Comparison of ENCODE assay signal across 8 cellular contexts in the genomic region with DNA sequence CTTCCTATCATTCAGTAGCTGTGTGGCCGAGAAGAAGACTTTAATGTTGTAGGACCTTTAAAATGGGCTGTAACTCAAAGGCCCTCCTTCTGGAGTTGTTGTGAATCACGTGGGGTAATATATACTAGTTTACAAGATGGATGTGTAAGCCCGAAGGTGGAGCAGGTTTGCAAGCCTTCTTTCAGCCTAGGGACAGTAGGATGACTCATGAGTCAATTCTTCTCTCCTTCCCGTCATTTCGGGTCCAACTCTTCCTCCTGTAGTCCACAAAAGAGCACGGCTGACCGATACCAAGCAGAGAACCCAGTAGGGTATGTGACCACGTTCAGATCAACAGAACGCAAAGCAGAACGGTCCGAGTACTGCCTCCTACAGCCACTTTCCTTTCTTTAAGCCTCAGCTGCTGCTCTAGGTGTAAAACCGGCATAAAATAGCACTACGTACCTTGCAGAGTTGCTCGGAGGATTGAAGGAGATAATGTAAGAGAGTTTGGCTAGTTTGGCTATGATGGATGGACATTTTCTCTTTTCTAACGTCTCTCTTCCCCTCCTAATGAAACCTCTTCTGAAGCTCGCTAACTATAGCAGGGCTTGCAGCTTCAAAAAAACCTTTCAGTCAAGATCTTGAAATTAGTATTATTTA. TPM values are rescaled to one million over a fixed set of nuclear protein-coding genes. Genes with fewer than 3 reads are reported as not detected.
A peak's percentile ranks its signal among the peaks of the same experiment; 100 is the strongest.
DNase-seq lines count a peak whose midpoint lies in the region; ATAC-seq, FAIRE-seq and TF ChIP-seq lines count a peak whose summit lies in the region.

No MANE protein-coding gene starts in this region.

- 1 to 4% (median 2%) methylated on average over 16 of the region's 16 CpGs for WGBS in small intestine, 3 donors

- intact Hi-C loops in ascending aorta (cut with DNase I): loop anchor here (1.0 kb wide), 1 partner anchor 60 kb away; no protein-coding TSS in a partner anchor

- H3K36me3 ChIP-seq in SJCRH30: no peaks in the 10 kb centered on the region
- no peaks in the 10 kb centered on the region for H3K36me3 ChIP-seq in ascending aorta
- H3K36me3 ChIP-seq in small intestine (ENCODE audit: control insufficient read depth in 2 of 2, insufficient read depth in 2 of 2, low read length in 2 of 2): no peaks in the 10 kb centered on the region

- H3K27ac ChIP-seq in SJCRH30 (peak overlapping the region; percentile 81), ascending aorta (peak overlapping the region; percentile 93 to 95), small intestine (ENCODE audit: low read depth in 1 of 2, low read length in 1 of 2) (peak overlapping the region; percentile 93 to 97)

- peak in 1 of 3 experiments; percentile 11 for TF ChIP-seq CTCF in ascending aorta (IDR thresholded peaks at IDR 0.05)

- peak; percentile 21 for ATAC-seq in GM19467 (IDR thresholded peaks at IDR 0.05; ENCODE audit: unreplicated experiment)

- no peaks in the 10 kb centered on the region for H3K9me3 ChIP-seq in SJCRH30 (replicated peaks)
- no peaks in the 10 kb centered on the region for H3K9me3 ChIP-seq in ascending aorta
- no peaks in the 10 kb centered on the region for H3K9me3 ChIP-seq in iPS-18c (ENCODE audit: control insufficient read depth, insufficient read depth, low read length)
- H3K9me3 ChIP-seq in small intestine (ENCODE audit: control insufficient read depth, low read depth): no peaks in the 10 kb centered on the region

- DNase-seq in DMS53 treated with DMSO at 0.1 percent for 48 hours (lab: John Stamatoyannopoulos, UW; ENCODE audit: unreplicated experiment) (peak; percentile 82), HTR-8/SVneo (ENCODE audit: insufficient read length, low spot score) (peak; percentile 70), SJCRH30 (peak; percentile 33 to 67), ascending aorta (ENCODE audit: low spot score in 2 of 2) (no peak), small intestine (peak; percentile 80), hippocampal formation (lab: John Stamatoyannopoulos, UW) (no peak)

- H3K4me1 ChIP-seq in SJCRH30: no peaks in the 10 kb centered on the region
- peaks cover 2 to 4% of the 10 kb centered on the region in 2 donors for H3K4me1 ChIP-seq in ascending aorta
- no peaks in the 10 kb centered on the region for H3K4me1 ChIP-seq in small intestine (ENCODE audit: control insufficient read depth in 2 of 2, insufficient read depth in 1 of 2, low read depth in 1 of 2, low read length in 1 of 2)

- FAIRE-seq in HTR-8/SVneo (lab: Jason Lieb, UNC) (peak; percentile 58), small intestine (lab: Jason Lieb, UNC) (no peak)

- H3K4me3 ChIP-seq in SJCRH30: peak overlapping the region; percentile 95
- H3K4me3 ChIP-seq in ascending aorta: peak overlapping the region; percentile 91 to 94
- peak overlapping the region; percentile 83 for H3K4me3 ChIP-seq in iPS-18c (ENCODE audit: insufficient read depth, low read depth, low read length)
- H3K4me3 ChIP-seq in small intestine (ENCODE audit: low read depth in 1 of 2, low read length in 2 of 2): peak overlapping the region in 1 of 2 donors; percentile 98

- H3K27me3 ChIP-seq in SJCRH30: no peaks in the 10 kb centered on the region
- no peaks in the 10 kb centered on the region for H3K27me3 ChIP-seq in ascending aorta
- no peaks in the 10 kb centered on the region for H3K27me3 ChIP-seq in small intestine (ENCODE audit: control insufficient read depth in 2 of 2, insufficient read depth in 2 of 2, low read length in 2 of 2)

RNA-seq across cellular contexts. Expression of gene RASSF3, which starts 1.3 kb away (rescaled TPM):
- total RNA-seq in SJCRH30 (2014; rRNA removed; shearing (Covaris generic)): 25.3 and 27.2 TPM in 2 replicates
- 79.6 TPM for total RNA-seq in ascending aorta
- 10 to 100 TPM; 21.6 to 23.3 (median 22.2) TPM for polyA plus RNA-seq in small intestine

Comparison
In these comparisons a context has a peak if more than half of its experiments do, and no peak if none do; other contexts are left out.
1. DNase-seq: peak in DMS53 treated with DMSO at 0.1 percent for 48 hours (single experiment), HTR-8/SVneo (single experiment), SJCRH30 (2 of 2) and small intestine (single experiment); none in ascending aorta (0 of 2) and hippocampal formation (0 of 2).
2. Peak in every context shown above with its lines, with median percentiles within 50 percentile points of each other: H3K27ac ChIP-seq.